28 cellular contexts compared by ENCODE assay signal in genomic region chr10:133253313-133253955, GRCh38.
DNase-seq lines count a peak whose midpoint lies in the region; ATAC-seq lines count a peak whose summit lies in the region.
"Had no signal": no experiment of that assay in that cellular context is flagged by ENCODE, and none has a peak within 500 bp of the region (broad histone marks: within the 10 kb centered on the region; RNA-seq: fewer than 3 reads in every experiment).

No MANE protein-coding gene starts in this region.

- peaks cover 16% of the 10 kb centered on the region for H3K27me3 Mint-ChIP-seq in dendritic cell treated with granulocyte-macrophage colony-stimulating factor and Interleukin-4, amounts not matched to agents 40 ng/mL and 50 ng/mL, for 4 days

- H3K4me3 Mint-ChIP-seq in dendritic cell treated with granulocyte-macrophage colony-stimulating factor and Interleukin-4, amounts not matched to agents 40 ng/mL and 50 ng/mL, for 4 days: no peak overlapping the region
- no peak overlapping the region for H3K4me3 Mint-ChIP-seq in stimulated activated effector memory CD8-positive, alpha-beta T cell treated with anti-CD3 and anti-CD28 coated beads, Interleukin-12 subunit alpha, Interleukin-12 subunit beta, amount 100 ng/mL, for 72 hours
- H3K4me3 Mint-ChIP-seq: HFFc6 had no signal

- no peaks in the 10 kb centered on the region for H3K36me3 Mint-ChIP-seq in dendritic cell treated with granulocyte-macrophage colony-stimulating factor and Interleukin-4, amounts not matched to agents 40 ng/mL and 50 ng/mL, for 4 days (ENCODE audit: low read depth)
- no peaks in the 10 kb centered on the region for H3K36me3 Mint-ChIP-seq in stimulated activated effector memory CD8-positive, alpha-beta T cell treated with anti-CD3 and anti-CD28 coated beads, Interleukin-12 subunit alpha, Interleukin-12 subunit beta, amount 100 ng/mL, for 72 hours
- H3K36me3 Mint-ChIP-seq: CD8-positive, alpha-beta memory T cell had no signal

- peak overlapping the region; percentile 67 for H3K27ac Mint-ChIP-seq in dendritic cell treated with granulocyte-macrophage colony-stimulating factor and Interleukin-4, amounts not matched to agents 40 ng/mL and 50 ng/mL, for 4 days
- no peak overlapping the region for H3K27ac Mint-ChIP-seq in stimulated activated effector memory CD8-positive, alpha-beta T cell treated with anti-CD3 and anti-CD28 coated beads, Interleukin-12 subunit alpha, Interleukin-12 subunit beta, amount 100 ng/mL, for 72 hours
- H3K27ac Mint-ChIP-seq: HFFc6 had no signal

- H3K9me3 Mint-ChIP-seq in dendritic cell treated with granulocyte-macrophage colony-stimulating factor and Interleukin-4, amounts not matched to agents 40 ng/mL and 50 ng/mL, for 4 days: no peaks in the 10 kb centered on the region
- H3K9me3 Mint-ChIP-seq in stimulated activated effector memory CD8-positive, alpha-beta T cell treated with anti-CD3 and anti-CD28 coated beads, Interleukin-12 subunit alpha, Interleukin-12 subunit beta, amount 100 ng/mL, for 72 hours: no peaks in the 10 kb centered on the region
- H3K9me3 Mint-ChIP-seq: CD8-positive, alpha-beta memory T cell; HFFc6 had no signal

- no peak for ATAC-seq in stimulated activated effector memory CD8-positive, alpha-beta T cell treated with anti-CD3 and anti-CD28 coated beads, Interleukin-12 subunit alpha, Interleukin-12 subunit beta, amount 100 ng/mL, for 72 hours
- ATAC-seq: GM12878, Panc1 had no signal

- intact Hi-C loops in dendritic cell treated with granulocyte-macrophage colony-stimulating factor and Interleukin-4, amounts not matched to agents 40 ng/mL and 50 ng/mL, for 4 days (cut with micrococcal nuclease): no loop called here

- peak; percentile 51 for DNase-seq in SKM-1 treated with dmso at 0.1 percent for 144 hours (lab: John Stamatoyannopoulos, UW; ENCODE audit: unreplicated experiment)
- no peak for DNase-seq in SKM-1 (lab: John Stamatoyannopoulos, UW; ENCODE audit: unreplicated experiment)
- peak; percentile 90 for DNase-seq in MV-4-11 (lab: John Stamatoyannopoulos, UW)
- DNase-seq in SIG-M5 (lab: John Stamatoyannopoulos, UW): peak; percentile 58
- DNase-seq in stimulated activated effector memory CD8-positive, alpha-beta T cell treated with anti-CD3 and anti-CD28 coated beads, Interleukin-12 subunit alpha, Interleukin-12 subunit beta, amount 100 ng/mL, for 72 hours (ENCODE audit: low spot score in 2 of 2): no peak
- DNase-seq in C1 segment of cervical spinal cord (lab: John Stamatoyannopoulos, UW): no peak
- DNase-seq in activated T-cell treated with anti-CD3 and anti-CD28 coated beads, Interleukin-2, amount 50 U/mL, for 48 hours: no peak
- DNase-seq: CD8-positive, alpha-beta memory T cell; DMS 273 treated with DMSO at 0.1 percent for 48 hours; DMS79; EL; GDM1; GOT3; HFFc6; IMR-90; KG1; MG63; NCI-H1105; NCI-H146; NCI-H1930; NCI-H2107; NCI-H446; NCI-H524 treated with DMSO at 0.1 percent for 48 hours; NCI-H774; SHP77 had no signal

- peaks cover 52% of the 10 kb centered on the region for H3K4me1 Mint-ChIP-seq in dendritic cell treated with granulocyte-macrophage colony-stimulating factor and Interleukin-4, amounts not matched to agents 40 ng/mL and 50 ng/mL, for 4 days (ENCODE audit: low read depth)
- H3K4me1 Mint-ChIP-seq in stimulated activated effector memory CD8-positive, alpha-beta T cell treated with anti-CD3 and anti-CD28 coated beads, Interleukin-12 subunit alpha, Interleukin-12 subunit beta, amount 100 ng/mL, for 72 hours: peaks cover 20% of the 10 kb centered on the region

Comparison
In these comparisons a context has a peak if more than half of its experiments do, and no peak if none do; other contexts are left out.
1. DNase-seq: peak in SKM-1 treated with dmso at 0.1 percent for 144 hours (single experiment), MV-4-11 (single experiment) and SIG-M5 (single experiment); none in SKM-1 (single experiment), stimulated activated effector memory CD8-positive, alpha-beta T cell treated with anti-CD3 and anti-CD28 coated beads, Interleukin-12 subunit alpha, Interleukin-12 subunit beta, amount 100 ng/mL, for 72 hours (0 of 2), C1 segment of cervical spinal cord (0 of 14) and activated T-cell treated with anti-CD3 and anti-CD28 coated beads, Interleukin-2, amount 50 U/mL, for 48 hours (0 of 2).